ENCODE assay signal across 1 cellular context in the genomic region with DNA sequence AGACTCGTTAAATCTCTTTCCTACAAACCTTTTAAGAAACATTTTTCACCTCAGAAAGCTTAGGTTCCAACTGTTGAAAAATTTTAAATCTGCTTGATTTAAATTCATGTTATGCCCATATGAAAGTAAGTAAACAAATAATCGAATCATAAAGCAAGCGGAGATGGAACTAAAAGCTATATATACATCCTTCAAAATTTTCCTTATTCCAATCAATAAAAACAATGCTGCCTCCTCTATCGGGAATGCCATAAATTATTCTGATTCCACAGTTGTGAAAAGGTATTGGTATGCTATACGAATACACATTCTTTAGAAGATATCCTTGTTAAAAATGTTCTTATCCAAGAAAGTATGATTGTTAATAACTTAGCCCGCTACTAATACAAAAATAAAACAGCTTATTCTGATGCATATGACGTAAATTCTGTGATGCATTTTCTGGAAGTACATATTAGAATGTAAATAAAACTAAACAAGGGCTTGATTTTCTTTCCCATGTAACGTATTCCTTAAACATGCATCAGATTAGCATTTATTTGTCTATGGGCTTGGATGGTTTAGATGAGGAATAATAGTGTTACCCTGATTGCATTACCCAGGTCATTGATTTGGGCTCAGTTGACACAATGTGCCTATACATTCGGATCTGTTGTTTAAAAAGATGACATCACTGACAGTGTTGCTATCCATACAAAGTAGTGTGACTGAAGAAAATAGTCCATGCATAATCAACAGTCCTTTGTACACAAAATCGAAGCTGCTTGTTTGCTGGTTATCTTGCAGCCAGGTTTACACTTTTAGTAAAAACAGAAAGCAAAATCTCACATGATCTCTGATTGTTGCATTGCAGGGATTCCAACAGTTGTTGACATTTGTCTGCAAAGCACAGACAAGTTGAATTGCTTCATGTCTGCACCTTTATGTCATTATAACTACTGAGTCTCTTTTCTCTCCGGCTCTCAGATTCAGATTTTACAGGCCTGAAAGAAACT.
TF ChIP-seq lines count a peak whose summit lies in the region.

No MANE protein-coding gene starts in this region.

TF ChIP-seq in SK-N-SH, 30 proteins besides CTCF, POLR2A, EP300 and RAD21 (continued from another document):
- TF ChIP-seq, protein P1, sequence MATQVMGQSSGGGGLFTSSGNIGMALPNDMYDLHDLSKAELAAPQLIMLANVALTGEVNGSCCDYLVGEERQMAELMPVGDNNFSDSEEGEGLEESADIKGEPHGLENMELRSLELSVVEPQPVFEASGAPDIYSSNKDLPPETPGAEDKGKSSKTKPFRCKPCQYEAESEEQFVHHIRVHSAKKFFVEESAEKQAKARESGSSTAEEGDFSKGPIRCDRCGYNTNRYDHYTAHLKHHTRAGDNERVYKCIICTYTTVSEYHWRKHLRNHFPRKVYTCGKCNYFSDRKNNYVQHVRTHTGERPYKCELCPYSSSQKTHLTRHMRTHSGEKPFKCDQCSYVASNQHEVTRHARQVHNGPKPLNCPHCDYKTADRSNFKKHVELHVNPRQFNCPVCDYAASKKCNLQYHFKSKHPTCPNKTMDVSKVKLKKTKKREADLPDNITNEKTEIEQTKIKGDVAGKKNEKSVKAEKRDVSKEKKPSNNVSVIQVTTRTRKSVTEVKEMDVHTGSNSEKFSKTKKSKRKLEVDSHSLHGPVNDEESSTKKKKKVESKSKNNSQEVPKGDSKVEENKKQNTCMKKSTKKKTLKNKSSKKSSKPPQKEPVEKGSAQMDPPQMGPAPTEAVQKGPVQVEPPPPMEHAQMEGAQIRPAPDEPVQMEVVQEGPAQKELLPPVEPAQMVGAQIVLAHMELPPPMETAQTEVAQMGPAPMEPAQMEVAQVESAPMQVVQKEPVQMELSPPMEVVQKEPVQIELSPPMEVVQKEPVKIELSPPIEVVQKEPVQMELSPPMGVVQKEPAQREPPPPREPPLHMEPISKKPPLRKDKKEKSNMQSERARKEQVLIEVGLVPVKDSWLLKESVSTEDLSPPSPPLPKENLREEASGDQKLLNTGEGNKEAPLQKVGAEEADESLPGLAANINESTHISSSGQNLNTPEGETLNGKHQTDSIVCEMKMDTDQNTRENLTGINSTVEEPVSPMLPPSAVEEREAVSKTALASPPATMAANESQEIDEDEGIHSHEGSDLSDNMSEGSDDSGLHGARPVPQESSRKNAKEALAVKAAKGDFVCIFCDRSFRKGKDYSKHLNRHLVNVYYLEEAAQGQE (IDR thresholded peaks at IDR 0.05; ENCODE audit: low read depth, low read length): no peak
- TF ChIP-seq FOXM1 (IDR thresholded peaks at IDR 0.05; ENCODE audit: low read depth): no peak
